Comparison of ENCODE assay signal across 1 cellular context in the genomic region with DNA sequence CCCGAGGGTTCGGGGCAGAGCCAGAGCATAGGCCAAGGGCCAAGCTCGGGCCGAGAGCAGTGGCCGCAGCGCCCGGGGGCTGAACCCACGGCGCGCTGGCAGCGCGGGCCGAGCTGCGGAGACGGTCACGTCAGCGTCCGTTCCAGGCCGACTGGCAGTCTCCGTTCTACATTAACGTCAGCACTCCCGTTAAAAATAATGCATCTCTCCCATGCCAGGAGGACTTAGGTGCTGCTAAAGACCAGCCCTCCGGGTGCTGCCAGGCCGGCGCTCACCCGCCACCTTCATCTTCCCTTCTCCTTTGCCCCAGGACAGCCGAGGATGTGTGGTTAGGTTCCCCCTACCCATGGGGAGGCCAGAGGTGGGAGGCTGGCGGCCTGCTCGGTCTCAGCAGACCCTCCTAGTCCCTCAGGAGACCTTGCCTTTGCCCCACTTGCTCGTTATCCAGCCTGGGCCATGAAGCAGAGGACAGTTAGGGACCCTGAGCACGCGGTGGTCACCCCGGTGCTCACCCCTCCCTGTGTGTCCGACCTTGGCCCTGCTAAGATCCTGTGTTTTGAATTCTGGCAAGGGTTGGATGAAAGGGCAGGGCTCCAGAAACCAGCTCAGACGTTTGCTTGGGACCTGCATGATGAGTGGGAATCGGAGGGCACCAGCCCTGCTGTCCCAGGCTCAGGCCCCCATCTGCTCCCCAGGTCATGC.
TF ChIP-seq lines count a peak whose summit lies in the region.

No MANE protein-coding gene starts in this region.

TF ChIP-seq in WTC11, 78 proteins besides CTCF, POLR2A, EP300 and RAD21 (continued from another document):
- TF ChIP-seq, protein P1, sequence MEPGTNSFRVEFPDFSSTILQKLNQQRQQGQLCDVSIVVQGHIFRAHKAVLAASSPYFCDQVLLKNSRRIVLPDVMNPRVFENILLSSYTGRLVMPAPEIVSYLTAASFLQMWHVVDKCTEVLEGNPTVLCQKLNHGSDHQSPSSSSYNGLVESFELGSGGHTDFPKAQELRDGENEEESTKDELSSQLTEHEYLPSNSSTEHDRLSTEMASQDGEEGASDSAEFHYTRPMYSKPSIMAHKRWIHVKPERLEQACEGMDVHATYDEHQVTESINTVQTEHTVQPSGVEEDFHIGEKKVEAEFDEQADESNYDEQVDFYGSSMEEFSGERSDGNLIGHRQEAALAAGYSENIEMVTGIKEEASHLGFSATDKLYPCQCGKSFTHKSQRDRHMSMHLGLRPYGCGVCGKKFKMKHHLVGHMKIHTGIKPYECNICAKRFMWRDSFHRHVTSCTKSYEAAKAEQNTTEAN (CRISPR knock-in tag; IDR thresholded peaks at IDR 0.05), result no peak
- no peak for TF ChIP-seq ZNF416 (CRISPR knock-in tag; IDR thresholded peaks at IDR 0.05)
- TF ChIP-seq, protein P2, sequence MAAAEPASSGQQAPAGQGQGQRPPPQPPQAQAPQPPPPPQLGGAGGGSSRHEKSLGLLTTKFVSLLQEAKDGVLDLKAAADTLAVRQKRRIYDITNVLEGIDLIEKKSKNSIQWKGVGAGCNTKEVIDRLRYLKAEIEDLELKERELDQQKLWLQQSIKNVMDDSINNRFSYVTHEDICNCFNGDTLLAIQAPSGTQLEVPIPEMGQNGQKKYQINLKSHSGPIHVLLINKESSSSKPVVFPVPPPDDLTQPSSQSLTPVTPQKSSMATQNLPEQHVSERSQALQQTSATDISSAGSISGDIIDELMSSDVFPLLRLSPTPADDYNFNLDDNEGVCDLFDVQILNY (CRISPR knock-in tag; IDR thresholded peaks at IDR 0.05), result no peak
- TF ChIP-seq, protein P3, sequence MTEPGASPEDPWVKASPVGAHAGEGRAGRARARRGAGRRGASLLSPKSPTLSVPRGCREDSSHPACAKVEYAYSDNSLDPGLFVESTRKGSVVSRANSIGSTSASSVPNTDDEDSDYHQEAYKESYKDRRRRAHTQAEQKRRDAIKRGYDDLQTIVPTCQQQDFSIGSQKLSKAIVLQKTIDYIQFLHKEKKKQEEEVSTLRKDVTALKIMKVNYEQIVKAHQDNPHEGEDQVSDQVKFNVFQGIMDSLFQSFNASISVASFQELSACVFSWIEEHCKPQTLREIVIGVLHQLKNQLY (CRISPR knock-in tag; IDR thresholded peaks at IDR 0.05), result no peak
- TF ChIP-seq, protein P4, sequence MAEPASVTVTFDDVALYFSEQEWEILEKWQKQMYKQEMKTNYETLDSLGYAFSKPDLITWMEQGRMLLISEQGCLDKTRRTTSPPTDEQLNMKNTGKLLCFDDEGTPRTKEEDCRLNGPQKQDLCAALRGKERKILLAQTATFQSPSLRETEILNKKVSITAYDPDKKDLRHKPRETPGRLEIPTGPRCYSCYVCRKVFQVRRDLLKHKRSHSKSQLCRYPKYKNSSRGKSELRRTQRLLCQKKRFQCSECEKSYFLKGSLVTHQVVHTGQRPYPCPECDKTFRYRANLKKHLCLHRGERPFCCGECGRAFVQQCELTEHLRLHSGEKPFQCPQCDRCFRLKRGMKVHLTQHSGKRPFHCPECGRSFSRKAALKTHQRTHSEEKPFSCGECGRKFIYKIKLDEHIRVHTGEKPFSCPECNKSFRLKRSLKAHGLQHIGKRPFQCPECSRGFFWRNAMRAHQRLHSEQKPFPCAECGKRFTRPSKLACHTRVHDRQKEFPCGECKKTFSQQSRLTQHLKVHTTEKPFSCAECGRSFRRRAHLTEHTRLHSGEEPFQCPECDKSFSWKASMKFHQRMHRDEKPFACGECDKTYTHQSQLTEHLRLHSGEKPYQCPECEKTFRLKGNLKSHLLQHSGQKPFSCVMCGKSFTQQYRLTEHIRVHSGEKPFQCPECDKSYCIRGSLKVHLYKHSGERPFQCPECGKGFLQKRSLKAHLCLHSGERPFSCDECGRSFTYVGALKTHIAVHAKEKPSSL (CRISPR knock-in tag; conservative IDR thresholded peaks at IDR 0.05), result no peak
